Comparison of ENCODE assay signal across 10 cellular contexts in genomic region chr4:153514001-153514526, GRCh38. TPM values are rescaled to one million over a fixed set of nuclear protein-coding genes. Genes with fewer than 3 reads are reported as not detected.
DNase-seq lines count a peak whose midpoint lies in the region; ATAC-seq, FAIRE-seq and TF ChIP-seq lines count a peak whose summit lies in the region.
"Had no signal": no experiment of that assay in that cellular context is flagged by ENCODE, and none has a peak within 500 bp of the region (broad histone marks: within the 10 kb centered on the region; RNA-seq: fewer than 3 reads in every experiment).

No MANE protein-coding gene starts in this region.

- H3K36me3 Mint-ChIP-seq in Caco-2 (ENCODE audit: insufficient read depth, unreplicated experiment), result peaks cover 5% of the 10 kb centered on the region
- H3K36me3 Mint-ChIP-seq in nephron (ENCODE audit: low read depth), result peaks cover 12% of the 10 kb centered on the region

- no peak overlapping the region for H3K14ac ChIP-seq in neuronal stem cell (ENCODE audit: low read length)

- H3K9ac ChIP-seq in HUES48 (ENCODE audit: low read depth, low read length), result no peak overlapping the region
- H3K9ac ChIP-seq in neuronal stem cell (ENCODE audit: low read depth, low read length, poor library complexity), result no peak overlapping the region

- H3K4me1 Mint-ChIP-seq in Caco-2 (ENCODE audit: low read depth, unreplicated experiment), result peaks cover 34% of the 10 kb centered on the region
- H3K4me1 Mint-ChIP-seq in nephron, result peaks cover 71% of the 10 kb centered on the region

- WGBS in neuronal stem cell (ENCODE audit: extremely low coverage in 2 of 2, insufficient read length in 2 of 2, insufficient replicate concordance in 1 of 2), 2 donors, result no CpG with 5 or more reads among the region's 3 CpGs

- H2BK15ac ChIP-seq in neuronal stem cell (ENCODE audit: low read length), result no peak overlapping the region

- BruUV-seq in Caco-2 (replicated peaks; lab: Mats Ljungman, UMichigan), result no TSS peak

- H3K27me3 Mint-ChIP-seq in Caco-2 (ENCODE audit: insufficient read depth, unreplicated experiment) (no peaks in the 10 kb centered on the region), nephron (ENCODE audit: low read depth) (no peaks in the 10 kb centered on the region)

- H3K36me3 ChIP-seq in Caco-2 (ENCODE audit: control insufficient read depth, insufficient read depth, low read length), result no peaks in the 10 kb centered on the region
- no peaks in the 10 kb centered on the region; the same call in 1 of the 2 replicates for H3K36me3 ChIP-seq in HUES48 (ENCODE audit: control insufficient read depth, insufficient read depth, low read length)
- peaks cover 1% of the 10 kb centered on the region for H3K36me3 ChIP-seq in bronchial epithelial cell (ENCODE audit: control insufficient read depth, insufficient read depth, low read length)
- peaks cover 0 to 8% of the 10 kb centered on the region in 2 donors for H3K36me3 ChIP-seq in neuronal stem cell (replicated peaks in 1 of 2; ENCODE audit: control insufficient read depth in 2 of 2, insufficient read depth in 2 of 2, low read length in 2 of 2)

- H3K18ac ChIP-seq in neuronal stem cell (ENCODE audit: low read length), result no peak overlapping the region

- TF ChIP-seq CTCF in Caco-2 (IDR thresholded peaks at IDR 0.05; ENCODE audit: insufficient read depth in 1 of 2, low read depth in 1 of 2, low read length in 1 of 2, severe bottlenecking in 1 of 2, unreplicated experiment in 1 of 2), result no peak
- TF ChIP-seq CTCF in bronchial epithelial cell (IDR thresholded peaks at IDR 0.05; ENCODE audit: insufficient read depth, low read length, severe bottlenecking), result no peak
- no peak for TF ChIP-seq CTCF in nephron (IDR thresholded peaks at IDR 0.05; ENCODE audit: unreplicated experiment in 3 of 3)

- H3K27ac Mint-ChIP-seq in Caco-2 (ENCODE audit: unreplicated experiment), result peak overlapping the region; percentile 56
- H3K27ac Mint-ChIP-seq in nephron, result peak overlapping the region; percentile 93 to 97 (median 94)
- H3K27ac Mint-ChIP-seq: T-helper 1 cell treated with Interleukin-12 subunit alpha and Interleukin-12 subunit beta and Interleukin-4 antibody, amounts not matched to agents 30 μg/mL and 1 μg/mL, for 36 hours had no signal

- H3K4ac ChIP-seq in neuronal stem cell (ENCODE audit: low read length), result no peak overlapping the region

- H2BK12ac ChIP-seq in neuronal stem cell (ENCODE audit: low read length), result no peak overlapping the region

- H3K4me2 ChIP-seq in neuronal stem cell (ENCODE audit: insufficient read depth, low read length, poor library complexity, severe bottlenecking), result no peak overlapping the region

- H2BK120ac ChIP-seq in neuronal stem cell (ENCODE audit: low read depth, low read length), result no peak overlapping the region

- H3K79me1 ChIP-seq in neuronal stem cell (ENCODE audit: low read depth, low read length), result no peaks in the 10 kb centered on the region

- H3K4me1 ChIP-seq in Caco-2 (peaks cover 73% of the 10 kb centered on the region), HUES48 (ENCODE audit: control insufficient read depth, insufficient read depth, low read length) (peaks cover 29% of the 10 kb centered on the region), neuronal stem cell (ENCODE audit: control insufficient read depth in 2 of 2, insufficient read depth in 1 of 2, low read depth in 1 of 2, low read length in 2 of 2) (peaks cover 0 to 1% of the 10 kb centered on the region in 2 donors)

- no peak overlapping the region for H2AFZ ChIP-seq in neuronal stem cell (ENCODE audit: low read length)

- H3K4me3 Mint-ChIP-seq in Caco-2 (ENCODE audit: unreplicated experiment), result no peak overlapping the region
- H3K4me3 Mint-ChIP-seq in nephron, result no peak overlapping the region
- H3K4me3 Mint-ChIP-seq: T-helper 1 cell treated with Interleukin-12 subunit alpha and Interleukin-12 subunit beta and Interleukin-4 antibody, amounts not matched to agents 30 μg/mL and 1 μg/mL, for 36 hours had no signal

- CTCF ChIA-PET in Caco-2 (lab: Charles Lee), result no interaction called here

- no peak overlapping the region for H4K91ac ChIP-seq in neuronal stem cell (ENCODE audit: low read depth, low read length, poor library complexity)

- no peak for FAIRE-seq in bronchial epithelial cell (lab: Jason Lieb, UNC)

- no peak overlapping the region for H4K8ac ChIP-seq in neuronal stem cell (ENCODE audit: low read depth, low read length)

- POLR2A ChIA-PET in Caco-2 (lab: Charles Lee), result no interaction called here

- no peak overlapping the region for H3K23ac ChIP-seq in neuronal stem cell (ENCODE audit: low read depth, low read length, poor library complexity)

- H3K27me3 ChIP-seq in Caco-2 (replicated peaks; ENCODE audit: control insufficient read depth, insufficient read depth, low read length), result no peaks in the 10 kb centered on the region
- H3K27me3 ChIP-seq in HUES48 (ENCODE audit: control insufficient read depth, insufficient read depth, low read length), result no peaks in the 10 kb centered on the region
- H3K27me3 ChIP-seq in bronchial epithelial cell (ENCODE audit: control insufficient read depth, insufficient read depth, low read length), result no peaks in the 10 kb centered on the region
- H3K27me3 ChIP-seq in neuronal stem cell (ENCODE audit: control insufficient read depth in 3 of 3, insufficient read depth in 3 of 3, low read depth in 1 of 3, low read length in 3 of 3), result no peaks in the 10 kb centered on the region

- H3K27ac ChIP-seq in HUES48 (ENCODE audit: low read depth, low read length), result peak overlapping the region; percentile 85
- no peak overlapping the region for H3K27ac ChIP-seq in neuronal stem cell (replicated peaks; ENCODE audit: low read length)

- H3K9me3 ChIP-seq in Caco-2 (no peaks in the 10 kb centered on the region), HUES48 (ENCODE audit: control insufficient read depth, insufficient read depth, low read length) (no peaks in the 10 kb centered on the region), neuronal stem cell (replicated peaks in 1 of 2; ENCODE audit: control insufficient read depth in 2 of 2, insufficient read depth in 1 of 2, low read depth in 1 of 2, low read length in 2 of 2) (peaks cover 0 to 6% of the 10 kb centered on the region in 2 donors)

- no peak overlapping the region for H2AK5ac ChIP-seq in neuronal stem cell (ENCODE audit: low read depth, low read length)

- no peak overlapping the region for H2BK5ac ChIP-seq in neuronal stem cell (ENCODE audit: low read length)

- no peak for ATAC-seq in GM18870 (IDR thresholded peaks at IDR 0.05; ENCODE audit: unreplicated experiment)

- H3K4me3 ChIP-seq in Caco-2 (ENCODE audit: low read depth, low read length) (no peak overlapping the region), HUES48 (ENCODE audit: low read depth, low read length) (no peak overlapping the region; the same call in 1 of the 2 replicates), bronchial epithelial cell (ENCODE audit: low read depth, low read length) (no peak overlapping the region), neuronal stem cell (ENCODE audit: low read length in 2 of 2) (no peak overlapping the region)

- intact Hi-C loops in Caco-2 (cut with micrococcal nuclease; ENCODE audit: unreplicated experiment), result no loop called here

- DNase-seq in Caco-2 (no peak), bronchial epithelial cell (ENCODE audit: low read depth) (peak; percentile 39), G401 (ENCODE audit: low spot score) (no peak), neuronal stem cell (ENCODE audit: low spot score) (no peak), GOT3 (lab: John Stamatoyannopoulos, UW) (no peak)
- DNase-seq: NCI-H187 had no signal

- H3K9me3 Mint-ChIP-seq in Caco-2 (ENCODE audit: unreplicated experiment), result no peaks in the 10 kb centered on the region
- H3K9me3 Mint-ChIP-seq in nephron, result no peaks in the 10 kb centered on the region

- in situ Hi-C loops in G401 (cut with HindIII; ENCODE audit: low sequenced_read_pairs), result no loop called here

RNA-seq across cellular contexts. Expression of gene TMEM131L, which starts 47.9 kb away (rescaled TPM):
- total RNA-seq in Caco-2 (2022) (20.8 and 20.9 TPM in 2 replicates), bronchial epithelial cell (7.9 TPM in 2 replicates)
- 4.5 and 13.5 TPM in 2 replicates for total RNA-seq in G401 (2014; rRNA removed; shearing (Covaris generic))
- polyA plus RNA-seq in neuronal stem cell (2013, experiment 1 of 2), result 10.3 TPM
- 10.2 TPM for polyA plus RNA-seq in neuronal stem cell (2013, experiment 2 of 2)
